ENCODE assay signal across 8 cellular contexts in genomic region chr15:93028111-93028631, GRCh38.
A peak's percentile ranks its signal among the peaks of the same experiment; 100 is the strongest.
DNase-seq lines count a peak whose midpoint lies in the region; ATAC-seq and TF ChIP-seq lines count a peak whose summit lies in the region.

No MANE protein-coding gene starts in this region.

- peak overlapping the region; percentile 80 for H3K27ac Mint-ChIP-seq in CD4-positive, alpha-beta T cell

- no peaks in the 10 kb centered on the region for H3K27me3 Mint-ChIP-seq in CD4-positive, alpha-beta T cell

- no peaks in the 10 kb centered on the region for H3K9me3 ChIP-seq in CD4-positive, alpha-beta T cell (ENCODE audit: control insufficient read depth, low read length)
- H3K9me3 ChIP-seq in SK-N-MC (ENCODE audit: low read depth, low read length): no peaks in the 10 kb centered on the region
- no peaks in the 10 kb centered on the region for H3K9me3 ChIP-seq in osteoblast (ENCODE audit: low read depth, low read length)

- H3K36me3 Mint-ChIP-seq in CD4-positive, alpha-beta T cell (ENCODE audit: low read depth): peaks cover 54% of the 10 kb centered on the region

- TF ChIP-seq CTCF in CD4-positive, alpha-beta T cell (IDR thresholded peaks at IDR 0.05): no peak
- TF ChIP-seq CTCF in fibroblast of mammary gland (conservative IDR thresholded peaks at IDR 0.05; ENCODE audit: control insufficient read depth, insufficient read depth, low read depth, low read length): no peak
- no peak for TF ChIP-seq CTCF in osteoblast (IDR thresholded peaks at IDR 0.05; ENCODE audit: extremely low read depth, low read depth, low read length)

- H2AFZ ChIP-seq in osteoblast (ENCODE audit: low read length): no peak overlapping the region

- CTCF ChIA-PET in CD4-positive, alpha-beta T cell (lab: Charles Lee): interaction anchor here (1.1 to 2.9 kb wide), 3 partner anchors 10 to 1092 kb away, joined by 4 to 8 read pairs (median 5); no protein-coding TSS in a partner anchor

- H3K9me3 Mint-ChIP-seq in CD4-positive, alpha-beta T cell: no peaks in the 10 kb centered on the region

- no peak for ATAC-seq in CD4-positive, alpha-beta T cell (ENCODE audit: poor library complexity)
- ATAC-seq in HG03108 (IDR thresholded peaks at IDR 0.05; ENCODE audit: unreplicated experiment): no peak

- H3K4me2 ChIP-seq in osteoblast (ENCODE audit: insufficient read depth, low read length): peak overlapping the region; percentile 80

- H3K36me3 ChIP-seq in SK-N-MC (ENCODE audit: insufficient read depth, low read length): peaks cover 38% of the 10 kb centered on the region
- H3K36me3 ChIP-seq in osteoblast (ENCODE audit: insufficient read depth, low read length): peaks cover 51% of the 10 kb centered on the region

- H3K27me3 ChIP-seq in CD4-positive, alpha-beta T cell (ENCODE audit: control insufficient read depth, insufficient read depth, low read length): no peaks in the 10 kb centered on the region
- no peaks in the 10 kb centered on the region for H3K27me3 ChIP-seq in osteoblast (ENCODE audit: insufficient read depth, low read length)

- peaks cover 47% of the 10 kb centered on the region for H3K4me1 Mint-ChIP-seq in CD4-positive, alpha-beta T cell (ENCODE audit: low read depth)

- H3K27ac ChIP-seq in CD4-positive, alpha-beta T cell (ENCODE audit: low read depth, low read length): no peak overlapping the region
- H3K27ac ChIP-seq in SK-N-MC (peak overlapping the region; percentile 88), osteoblast (ENCODE audit: low read depth, low read length) (peak overlapping the region; percentile 89)

- peaks cover 43% of the 10 kb centered on the region for H3K79me2 ChIP-seq in osteoblast (ENCODE audit: insufficient read depth, low read length)

- peaks cover 38% of the 10 kb centered on the region for H3K4me1 ChIP-seq in osteoblast (ENCODE audit: insufficient read depth, low read length)

- no peak overlapping the region for H3K4me3 ChIP-seq in SK-N-MC
- H3K4me3 ChIP-seq in fibroblast of mammary gland (ENCODE audit: control insufficient read depth, low read depth, low read length): no peak overlapping the region
- H3K4me3 ChIP-seq in osteoblast (ENCODE audit: insufficient read depth, low read length): peak overlapping the region; percentile 37

- intact Hi-C loops in CD4-positive, alpha-beta T cell (cut with DNase I, micrococcal nuclease): no loop called here

- no peak overlapping the region for H3K9ac ChIP-seq in SK-N-MC (ENCODE audit: insufficient read length)

- no peak for DNase-seq in CD4-positive, alpha-beta T cell
- DNase-seq in SK-N-MC (ENCODE audit: low read depth, low spot score) (no peak), fibroblast of mammary gland (ENCODE audit: low read depth) (peak; percentile 12), osteoblast (ENCODE audit: insufficient read length, low spot score, missing footprints) (peak; percentile 54), NCI-H2196 treated with DMSO at 0.1 percent for 48 hours (lab: John Stamatoyannopoulos, UW; ENCODE audit: unreplicated experiment) (no peak), HK-2 (ENCODE audit: unreplicated experiment) (no peak), NK-92 (lab: John Stamatoyannopoulos, UW; ENCODE audit: unreplicated experiment) (no peak)

- H4K20me1 ChIP-seq in osteoblast (ENCODE audit: insufficient read depth, low read length): peaks cover 52% of the 10 kb centered on the region

- POLR2A ChIA-PET in CD4-positive, alpha-beta T cell (lab: Charles Lee): interaction anchor here (0.9 to 1.5 kb wide), 2 partner anchors 15 to 21 kb away, joined by 4 read pairs; no protein-coding TSS in a partner anchor

- no peak overlapping the region for H3K4me3 Mint-ChIP-seq in CD4-positive, alpha-beta T cell

Comparison
In these comparisons a context has a peak if more than half of its experiments do, and no peak if none do; other contexts are left out.
1. DNase-seq: peak in fibroblast of mammary gland (single experiment) and osteoblast (single experiment); none in CD4-positive, alpha-beta T cell (0 of 10), SK-N-MC (single experiment), NCI-H2196 treated with DMSO at 0.1 percent for 48 hours (single experiment), HK-2 (single experiment) and NK-92 (single experiment).